In genomic region chr12:105352049-105352448, GRCh38 we compare ENCODE assay signal across 11 cellular contexts. TPM values are rescaled to one million over a fixed set of nuclear protein-coding genes. Genes with fewer than 3 reads are reported as not detected.
DNase-seq lines count a peak whose midpoint lies in the region; ATAC-seq, FAIRE-seq and TF ChIP-seq lines count a peak whose summit lies in the region.
"Had no signal": no experiment of that assay in that cellular context is flagged by ENCODE, and none has a peak within 500 bp of the region (broad histone marks: within the 10 kb centered on the region; RNA-seq: fewer than 3 reads in every experiment).

No MANE protein-coding gene starts in this region.

- peak; percentile 93 for FAIRE-seq in GM12891 (lab: Jason Lieb, UNC)

- DNase-seq in GM12891 (ENCODE audit: insufficient read length, low spot score) = no peak
- no peak for DNase-seq in activated B cell treated with CpG ODN at 0.5 μM for 24 hours
- DNase-seq in nucleus accumbens (lab: John Stamatoyannopoulos, UW) = no peak
- DNase-seq in cerebellar nuclear complex (lab: John Stamatoyannopoulos, UW) = no peak
- DNase-seq in NCI-H345 treated with DMSO at 0.1 percent for 48 hours (lab: John Stamatoyannopoulos, UW; ENCODE audit: unreplicated experiment) = no peak
- no peak for DNase-seq in NCI-H2196 treated with DMSO at 0.1 percent for 48 hours (lab: John Stamatoyannopoulos, UW; ENCODE audit: unreplicated experiment)
- DNase-seq: activated CD8-positive, alpha-beta memory T cell treated with anti-CD3 and anti-CD28 coated beads for 24 hours; DMS153 had no signal

- POLR2A ChIA-PET in activated B cell treated with CpG ODN at 0.5 μM for 24 hours (lab: Charles Lee) = no interaction called here

- intact Hi-C loops in activated B cell treated with CpG ODN at 0.5 μM for 24 hours (cut with micrococcal nuclease) = loop anchor here (1.0 to 10.0 kb wide), 2 partner anchors 22 to 953 kb away; partner anchors contain the start of genes C12orf75 and TCP11L2

- peaks cover 7% of the 10 kb centered on the region for H3K9me3 Mint-ChIP-seq in activated B cell treated with CpG ODN at 0.5 μM for 24 hours

- H3K4me3 Mint-ChIP-seq in activated B cell treated with CpG ODN at 0.5 μM for 24 hours = peak overlapping the region; percentile 33

- no peaks in the 10 kb centered on the region for H3K27me3 Mint-ChIP-seq in activated B cell treated with CpG ODN at 0.5 μM for 24 hours
- H3K27me3 Mint-ChIP-seq: IgD-negative memory B cell had no signal

- no peak for TF ChIP-seq CTCF in activated B cell treated with CpG ODN at 0.5 μM for 24 hours (IDR thresholded peaks at IDR 0.05)

- no peaks in the 10 kb centered on the region for H3K36me3 Mint-ChIP-seq in activated B cell treated with CpG ODN at 0.5 μM for 24 hours (ENCODE audit: low read depth)

- peak overlapping the region; percentile 50 for H3K27ac Mint-ChIP-seq in activated B cell treated with CpG ODN at 0.5 μM for 24 hours
- H3K27ac Mint-ChIP-seq: IgD-negative memory B cell had no signal

- no peak for TF ChIP-seq POLR2A in GM12891 (IDR thresholded peaks at IDR 0.05; ENCODE audit: low read depth, low read length)

- peaks cover 34% of the 10 kb centered on the region for H3K4me1 Mint-ChIP-seq in activated B cell treated with CpG ODN at 0.5 μM for 24 hours

- ATAC-seq in GM19463 (IDR thresholded peaks at IDR 0.05; ENCODE audit: unreplicated experiment) (peak; percentile 80), HG03060 (IDR thresholded peaks at IDR 0.05; ENCODE audit: low read depth, unreplicated experiment) (peak; percentile 69), activated B cell treated with CpG ODN at 0.5 μM for 24 hours (ENCODE audit: low read depth) (peak; percentile 92)

- CTCF ChIA-PET in activated B cell treated with CpG ODN at 0.5 μM for 24 hours (lab: Charles Lee) = no interaction called here

TF ChIP-seq in GM12891, 5 proteins besides CTCF, POLR2A, EP300 and RAD21:
- TF ChIP-seq POU2F2 (IDR thresholded peaks at IDR 0.05; ENCODE audit: low read depth, low read length) (peak; percentile 67), PAX5 (IDR thresholded peaks at IDR 0.05; ENCODE audit: insufficient read depth, low read length, severe bottlenecking) (no peak), POLR2AphosphoS5 (IDR thresholded peaks at IDR 0.05; ENCODE audit: low read depth, low read length) (peak; percentile 45; the same call in 1 of the 2 replicates), SPI1 (IDR thresholded peaks at IDR 0.05; ENCODE audit: low read depth, low read length) (peak; percentile 85), TAF1 (IDR thresholded peaks at IDR 0.05; ENCODE audit: low read depth, low read length) (no peak)

RNA-seq across cellular contexts. Expression of gene C12orf75, which starts 21.6 kb away (rescaled TPM):
- 68.2 TPM for polyA plus RNA-seq in GM12891 (2012; ENCODE audit: low read depth, missing spikeins)
- total RNA-seq in activated B cell treated with CpG ODN at 0.5 μM for 24 hours = 37.1 and 40.8 TPM in 2 replicates
